Comparison of ENCODE assay signal across 8 cellular contexts in genomic region chr2:65070172-65070830, GRCh38. TPM values are rescaled to one million over a fixed set of nuclear protein-coding genes. Genes with fewer than 3 reads are reported as not detected.
DNase-seq lines count a peak whose midpoint lies in the region; ATAC-seq and TF ChIP-seq lines count a peak whose summit lies in the region.

No MANE protein-coding gene starts in this region.

- H3K4me1 ChIP-seq in body of pancreas, result peaks cover 32% of the 10 kb centered on the region

- H3K27me3 ChIP-seq in body of pancreas, result no peaks in the 10 kb centered on the region

- 63 to 70% methylated on average over 5 to 8 of the region's 8 CpGs for WGBS in body of pancreas, 2 donors

- intact Hi-C loops in body of pancreas (cut with DNase I), result loop anchor here (10.0 kb wide), 1 partner anchor 54 kb away; no protein-coding TSS in a partner anchor

- no peak overlapping the region for H3K4me3 Mint-ChIP-seq in activated T-cell treated with anti-CD3 and anti-CD28 coated beads, Interleukin-2, amount 50 U/mL, for 72 hours
- H3K4me3 Mint-ChIP-seq in activated T-cell treated with anti-CD3 and anti-CD28 coated beads, Interleukin-2, amount 50 U/mL, for 4 hours, result no peak overlapping the region
- H3K4me3 Mint-ChIP-seq in type B pancreatic cell, result no peak overlapping the region

- DNase-seq in activated T-cell treated with anti-CD3 and anti-CD28 coated beads, Interleukin-2, amount 50 U/mL, for 72 hours, result no peak
- DNase-seq in activated T-cell treated with anti-CD3 and anti-CD28 coated beads, Interleukin-2, amount 50 U/mL, for 4 hours, result no peak
- DNase-seq in body of pancreas (no peak), kidney glomerular epithelial cell (lab: John Stamatoyannopoulos, UW) (peak; percentile 49), type B pancreatic cell (ENCODE audit: extremely low spot score, unreplicated experiment) (no peak), occipital lobe (lab: John Stamatoyannopoulos, UW) (no peak), NCI-H510A treated with DMSO at 0.1 percent for 48 hours (lab: John Stamatoyannopoulos, UW) (no peak), SK-N-DZ (ENCODE audit: low spot score) (no peak)

- no peaks in the 10 kb centered on the region for H3K9me3 Mint-ChIP-seq in activated T-cell treated with anti-CD3 and anti-CD28 coated beads, Interleukin-2, amount 50 U/mL, for 72 hours
- H3K9me3 Mint-ChIP-seq in activated T-cell treated with anti-CD3 and anti-CD28 coated beads, Interleukin-2, amount 50 U/mL, for 4 hours, result no peaks in the 10 kb centered on the region
- no peaks in the 10 kb centered on the region for H3K9me3 Mint-ChIP-seq in type B pancreatic cell

- no peaks in the 10 kb centered on the region for H3K9me3 ChIP-seq in body of pancreas

- H3K36me3 Mint-ChIP-seq in activated T-cell treated with anti-CD3 and anti-CD28 coated beads, Interleukin-2, amount 50 U/mL, for 72 hours (ENCODE audit: insufficient read depth in 2 of 2), result no peaks in the 10 kb centered on the region
- peaks cover 8% of the 10 kb centered on the region for H3K36me3 Mint-ChIP-seq in activated T-cell treated with anti-CD3 and anti-CD28 coated beads, Interleukin-2, amount 50 U/mL, for 4 hours (ENCODE audit: insufficient read depth)
- H3K36me3 Mint-ChIP-seq in type B pancreatic cell, result peaks cover 6% of the 10 kb centered on the region

- H3K36me3 ChIP-seq in body of pancreas (replicated peaks in 1 of 2; ENCODE audit: insufficient read depth in 1 of 2, low read depth in 2 of 2), result peaks cover 0 to 2% of the 10 kb centered on the region in 2 donors

- peak in 1 of 2 donors; percentile 37 for ATAC-seq in activated T-cell treated with anti-CD3 and anti-CD28 coated beads, Interleukin-2, amount 50 U/mL, for 72 hours (replicated peaks in 1 of 2)
- no peak for ATAC-seq in activated T-cell treated with anti-CD3 and anti-CD28 coated beads, Interleukin-2, amount 50 U/mL, for 4 hours
- ATAC-seq in body of pancreas, result no peak

- no peak for TF ChIP-seq POLR2A in body of pancreas (IDR thresholded peaks at IDR 0.05)

- H3K4me3 ChIP-seq in body of pancreas, result no peak overlapping the region

- H3K4me1 Mint-ChIP-seq in activated T-cell treated with anti-CD3 and anti-CD28 coated beads, Interleukin-2, amount 50 U/mL, for 72 hours (ENCODE audit: low read depth), result peaks cover 30% of the 10 kb centered on the region
- peaks cover 27% of the 10 kb centered on the region for H3K4me1 Mint-ChIP-seq in activated T-cell treated with anti-CD3 and anti-CD28 coated beads, Interleukin-2, amount 50 U/mL, for 4 hours (ENCODE audit: low read depth)
- H3K4me1 Mint-ChIP-seq in type B pancreatic cell (ENCODE audit: unreplicated experiment), result peaks cover 3% of the 10 kb centered on the region

- no peak for TF ChIP-seq CTCF in body of pancreas (IDR thresholded peaks at IDR 0.05)
- no peak for TF ChIP-seq CTCF in type B pancreatic cell (conservative IDR thresholded peaks at IDR 0.05)

- H3K27me3 Mint-ChIP-seq in activated T-cell treated with anti-CD3 and anti-CD28 coated beads, Interleukin-2, amount 50 U/mL, for 72 hours (ENCODE audit: low read depth), result no peaks in the 10 kb centered on the region
- no peaks in the 10 kb centered on the region for H3K27me3 Mint-ChIP-seq in activated T-cell treated with anti-CD3 and anti-CD28 coated beads, Interleukin-2, amount 50 U/mL, for 4 hours (ENCODE audit: low read depth)
- H3K27me3 Mint-ChIP-seq in type B pancreatic cell, result no peaks in the 10 kb centered on the region

- H3K27ac Mint-ChIP-seq in activated T-cell treated with anti-CD3 and anti-CD28 coated beads, Interleukin-2, amount 50 U/mL, for 72 hours, result peak overlapping the region; percentile 90
- peak overlapping the region; percentile 74 for H3K27ac Mint-ChIP-seq in type B pancreatic cell

- H3K27ac ChIP-seq in body of pancreas, result peak overlapping the region in 3 of 4 donors; percentile 15 to 23 (median 15)

RNA-seq across cellular contexts. Expression of gene CEP68, which starts 14.1 kb away (rescaled TPM):
- 10 to 100 TPM in 1 of 2 donors, 1 to 10 TPM in 1; 6.1 to 10.4 TPM for total RNA-seq in activated T-cell treated with anti-CD3 and anti-CD28 coated beads, Interleukin-2, amount 50 U/mL, for 72 hours
- total RNA-seq in activated T-cell treated with anti-CD3 and anti-CD28 coated beads, Interleukin-2, amount 50 U/mL, for 4 hours, result 1 to 10 TPM; 2.3 to 5.4 (median 2.9) TPM
- total RNA-seq in body of pancreas (10 to 100 TPM in 1 of 2 donors, 1 to 10 TPM in 1; 6.9 to 20.0 TPM), type B pancreatic cell (ENCODE audit: low replicate concordance) (8.3 and 21.5 TPM in 2 replicates), occipital lobe (48.2 TPM)
- polyA plus RNA-seq in SK-N-DZ (2014; cell fraction: cytosol; rRNA removed), result 14.8 and 19.1 TPM in 2 replicates
- polyA plus RNA-seq in SK-N-DZ (2014; cell fraction: nucleus; rRNA removed), result 9.3 and 11.1 TPM in 2 replicates

RNA-seq across cellular contexts. Expression of gene RAB1A, which starts 59.6 kb away (rescaled TPM):
- 10 to 100 TPM; 85.3 to 90.8 TPM for total RNA-seq in activated T-cell treated with anti-CD3 and anti-CD28 coated beads, Interleukin-2, amount 50 U/mL, for 72 hours
- 10 to 100 TPM; 73.6 to 78.5 (median 73.6) TPM for total RNA-seq in activated T-cell treated with anti-CD3 and anti-CD28 coated beads, Interleukin-2, amount 50 U/mL, for 4 hours
- total RNA-seq in body of pancreas, result 10 to 100 TPM; 43.2 to 53.7 TPM
- 128 and 201 TPM in 2 replicates for total RNA-seq in type B pancreatic cell (ENCODE audit: low replicate concordance)
- total RNA-seq in occipital lobe, result 91.7 TPM
- polyA plus RNA-seq in SK-N-DZ (2014; cell fraction: cytosol; rRNA removed), result 74.7 and 78.9 TPM in 2 replicates
- 46.5 and 46.9 TPM in 2 replicates for polyA plus RNA-seq in SK-N-DZ (2014; cell fraction: nucleus; rRNA removed)
